8 cellular contexts compared by ENCODE assay signal in genomic region chr2:94986392-94986963, GRCh38. TPM values are rescaled to one million over a fixed set of nuclear protein-coding genes. Genes with fewer than 3 reads are reported as not detected.
DNase-seq lines count a peak whose midpoint lies in the region; ATAC-seq and TF ChIP-seq lines count a peak whose summit lies in the region.

No MANE protein-coding gene starts in this region.

- ATAC-seq in HG02798 (IDR thresholded peaks at IDR 0.05; ENCODE audit: poor library complexity, unreplicated experiment), result peak; percentile 89

- DNase-seq in AG04449 (ENCODE audit: low read depth, low spot score) (peak; percentile 19), NCI-H2171 (lab: John Stamatoyannopoulos, UW) (peak; percentile 40), fibroblast of the aortic adventitia (ENCODE audit: low read depth) (peak; percentile 74), nucleus accumbens (lab: John Stamatoyannopoulos, UW) (peak in 30 of 56 donors; percentile 7 to 82 (median 31)), NCI-H128 (lab: John Stamatoyannopoulos, UW; ENCODE audit: unreplicated experiment) (no peak)
- DNase-seq in activated CD4-positive, alpha-beta T cell treated with anti-CD3 and anti-CD28 coated beads, Interleukin-2, amount 50 U/mL, for 4 hours, result peak; percentile 12 to 21

- H3K4me3 ChIP-seq in AG04449 (ENCODE audit: low read depth, low read length) (no peak overlapping the region), fibroblast of the aortic adventitia (ENCODE audit: low read depth, low read length) (no peak overlapping the region)

- POLR2A ChIA-PET in AG04449 (lab: Yijun Ruan, JAX), result no interaction called here

- TF ChIP-seq CTCF in AG04449 (IDR thresholded peaks at IDR 0.05; ENCODE audit: insufficient read depth, low read length, missing control alignments) (peak; percentile 71), GM12872 (IDR thresholded peaks at IDR 0.05; ENCODE audit: insufficient read depth, low read depth, low read length) (peak; percentile 86), fibroblast of the aortic adventitia (IDR thresholded peaks at IDR 0.05; ENCODE audit: insufficient read depth, low read length) (peak; percentile 86)

- CTCF ChIA-PET in AG04449 (lab: Yijun Ruan, JAX), result interaction anchor here (0.6 to 2.6 kb wide), 12 partner anchors 9 to 135 kb away, joined by 3 to 14 read pairs (median 4); partner anchors contain the start of gene MRPS5

RNA-seq across cellular contexts. Expression of gene MAL, which starts 39.0 kb away (rescaled TPM):
- total RNA-seq in fibroblast of the aortic adventitia (ENCODE audit: low replicate concordance), result not detected in 2 replicates
